ENCODE assay signal across 18 cellular contexts in the genomic region with DNA sequence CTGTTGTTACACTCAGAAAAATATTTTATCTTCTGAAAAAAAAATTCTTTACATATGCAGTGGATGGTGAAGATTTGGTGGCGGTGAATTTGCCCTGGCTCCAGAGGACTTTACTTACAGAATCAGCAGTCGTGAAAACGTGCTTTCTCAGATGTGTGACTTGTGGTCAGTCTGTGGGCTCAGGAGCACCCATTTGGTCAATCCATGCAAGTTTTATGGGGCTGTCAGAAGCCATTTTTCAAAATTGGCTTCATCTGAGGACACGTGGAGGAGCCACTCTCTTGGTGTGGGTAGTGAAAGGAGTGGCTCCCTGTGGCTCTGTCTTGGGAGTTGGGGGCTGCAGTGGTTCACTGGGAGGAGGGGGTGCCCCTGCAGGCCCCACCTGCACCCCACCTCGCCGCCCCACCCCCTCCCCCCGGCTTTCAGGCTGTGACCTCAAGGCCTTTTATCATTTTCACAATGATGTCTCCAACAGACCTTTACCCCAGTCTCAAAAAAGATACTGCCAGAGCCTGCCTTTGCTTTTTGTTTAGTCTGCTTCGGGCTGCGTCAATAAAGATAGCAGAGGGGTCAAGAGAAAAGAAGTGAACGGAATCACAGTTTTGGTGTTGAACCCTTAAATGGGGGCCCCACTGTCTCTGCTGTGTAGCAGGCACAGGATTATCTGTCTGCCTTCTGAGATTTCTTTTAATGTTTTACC.
DNase-seq lines count a peak whose midpoint lies in the region; ATAC-seq and TF ChIP-seq lines count a peak whose summit lies in the region.
"Had no signal": no experiment of that assay in that cellular context is flagged by ENCODE, and none has a peak within 500 bp of the region (broad histone marks: within the 10 kb centered on the region; RNA-seq: fewer than 3 reads in every experiment).

No MANE protein-coding gene starts in this region.

- H3K27ac Mint-ChIP-seq in activated T-helper 17 cell treated with anti-CD3 and anti-CD28 coated beads, Interleukin-2, amount 50 U/mL, for 72 hours = no peak overlapping the region
- H3K27ac Mint-ChIP-seq: activated naive CD4-positive, alpha-beta T cell treated with anti-CD3 and anti-CD28 coated beads, Interleukin-2, amount 50 U/mL, for 72 hours; CD8-positive, alpha-beta memory T cell had no signal

- TF ChIP-seq CTCF in stomach (IDR thresholded peaks at IDR 0.05) = no peak

- H3K9me3 Mint-ChIP-seq in activated T-helper 17 cell treated with anti-CD3 and anti-CD28 coated beads, Interleukin-2, amount 50 U/mL, for 72 hours = peaks cover 1% of the 10 kb centered on the region
- H3K9me3 Mint-ChIP-seq: activated naive CD4-positive, alpha-beta T cell treated with anti-CD3 and anti-CD28 coated beads, Interleukin-2, amount 50 U/mL, for 72 hours; immature natural killer cell had no signal

- no peaks in the 10 kb centered on the region for H3K27me3 ChIP-seq in BLaER1
- no peaks in the 10 kb centered on the region for H3K27me3 ChIP-seq in stomach
- H3K27me3 ChIP-seq: Peyer's patch had no signal

- H3K9me3 ChIP-seq in BLaER1 = no peaks in the 10 kb centered on the region
- no peaks in the 10 kb centered on the region for H3K9me3 ChIP-seq in stomach
- H3K9me3 ChIP-seq: Peyer's patch had no signal

- peaks cover 66% of the 10 kb centered on the region for H3K4me1 ChIP-seq in BLaER1
- no peaks in the 10 kb centered on the region for H3K4me1 ChIP-seq in stomach

- TF ChIP-seq EP300 in stomach (IDR thresholded peaks at IDR 0.05) = no peak

- TF ChIP-seq POLR2A in stomach (IDR thresholded peaks at IDR 0.05) = no peak

- H3K4me1 Mint-ChIP-seq in activated T-helper 17 cell treated with anti-CD3 and anti-CD28 coated beads, Interleukin-2, amount 50 U/mL, for 72 hours = no peaks in the 10 kb centered on the region

- H3K4me2 ChIP-seq in BLaER1 = peak overlapping the region; percentile 67

- WGBS in stomach, 5 donors = 60 to 79% (median 64%) methylated on average over 7 to 10 of the region's 10 CpGs

- no peak overlapping the region for H3K4me3 Mint-ChIP-seq in activated T-helper 17 cell treated with anti-CD3 and anti-CD28 coated beads, Interleukin-2, amount 50 U/mL, for 72 hours
- H3K4me3 Mint-ChIP-seq: immature natural killer cell had no signal

- H3K36me3 Mint-ChIP-seq in activated T-helper 17 cell treated with anti-CD3 and anti-CD28 coated beads, Interleukin-2, amount 50 U/mL, for 72 hours (ENCODE audit: low read depth) = peaks cover 6% of the 10 kb centered on the region

- peak overlapping the region; percentile 53; the same call in 1 of the 2 replicates for H3K9ac ChIP-seq in BLaER1

- DNase-seq in HuH-7.5 (ENCODE audit: low spot score) (peak; percentile 15), stomach (no peak), globus pallidus (ENCODE audit: low spot score) (no peak)
- DNase-seq: CD8-positive, alpha-beta memory T cell; effector CD8-positive, alpha-beta T cell; foreskin fibroblast; H7; immature natural killer cell; occipital lobe; Peyer's patch; small intestine had no signal

- H3K27ac ChIP-seq in BLaER1 (peak overlapping the region; percentile 72), stomach (no peak overlapping the region)
- H3K27ac ChIP-seq: HL-60 had no signal

- no peaks in the 10 kb centered on the region for H3K27me3 Mint-ChIP-seq in activated T-helper 17 cell treated with anti-CD3 and anti-CD28 coated beads, Interleukin-2, amount 50 U/mL, for 72 hours

- H3K4me3 ChIP-seq in BLaER1 (no peak overlapping the region), stomach (no peak overlapping the region)
- H3K4me3 ChIP-seq: Peyer's patch had no signal

- peak; percentile 41 for ATAC-seq in GM19035 (IDR thresholded peaks at IDR 0.05; ENCODE audit: unreplicated experiment)
- peak; percentile 39 for ATAC-seq in HG02870 (IDR thresholded peaks at IDR 0.05; ENCODE audit: unreplicated experiment)
- ATAC-seq in activated T-helper 17 cell treated with anti-CD3 and anti-CD28 coated beads, Interleukin-2, amount 50 U/mL, for 72 hours (replicated peaks) = no peak
- no peak for ATAC-seq in HG03457 (IDR thresholded peaks at IDR 0.05; ENCODE audit: unreplicated experiment)
- ATAC-seq: activated naive CD4-positive, alpha-beta T cell treated with anti-CD3 and anti-CD28 coated beads, Interleukin-2, amount 50 U/mL, for 72 hours had no signal

- no peaks in the 10 kb centered on the region for H4K20me1 ChIP-seq in BLaER1

- intact Hi-C loops in stomach (cut with DNase I; ENCODE audit: low total_unique reads) = no loop called here

- H3K36me3 ChIP-seq in BLaER1 (peaks cover 12% of the 10 kb centered on the region), stomach (no peaks in the 10 kb centered on the region)
- H3K36me3 ChIP-seq: Peyer's patch had no signal

Comparison
In these comparisons a context has a peak if more than half of its experiments do, and no peak if none do; other contexts are left out.
1. ATAC-seq: peak in GM19035 (single experiment) and HG02870 (single experiment); none in activated T-helper 17 cell treated with anti-CD3 and anti-CD28 coated beads, Interleukin-2, amount 50 U/mL, for 72 hours (single experiment) and HG03457 (single experiment).